Comparison of ENCODE assay signal across 1 cellular context in genomic region chr5:97209343-97209742, GRCh38.
TF ChIP-seq lines count a peak whose summit lies in the region.

No MANE protein-coding gene starts in this region.

TF ChIP-seq in GM12878, 131 proteins besides CTCF, POLR2A, EP300 and RAD21 (continued from another document):
- no peak for TF ChIP-seq ZBTB40 (IDR thresholded peaks at IDR 0.05; ENCODE audit: borderline replicate concordance)
